In the genomic region with DNA sequence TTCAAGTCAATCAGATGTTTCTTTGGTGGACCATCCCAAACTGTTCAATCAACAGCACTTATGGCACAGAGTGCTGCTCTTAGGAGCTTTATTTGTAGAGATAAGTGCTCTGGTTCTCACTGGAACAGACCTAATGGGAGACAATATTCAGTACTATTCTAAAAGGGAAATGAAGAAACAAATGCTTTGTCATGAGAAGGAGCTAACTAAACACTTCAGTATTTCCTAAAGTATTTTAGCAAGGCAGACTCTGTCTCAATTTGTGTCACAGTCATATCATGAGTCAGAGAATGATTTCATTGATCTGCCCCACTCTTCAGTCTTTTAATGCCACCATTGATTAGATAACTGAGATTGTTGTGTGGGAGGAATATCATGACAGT, we compare ENCODE assay signal across 8 cellular contexts.
DNase-seq lines count a peak whose midpoint lies in the region; ATAC-seq and TF ChIP-seq lines count a peak whose summit lies in the region.

No MANE protein-coding gene starts in this region.

- H3K27me3 Mint-ChIP-seq in progenitor cell of endocrine pancreas, result peaks cover 11% of the 10 kb centered on the region

- no peaks in the 10 kb centered on the region for H3K36me3 Mint-ChIP-seq in progenitor cell of endocrine pancreas (ENCODE audit: insufficient read depth)

- DNase-seq in Daoy (ENCODE audit: low read depth) (peak; percentile 8), dermis blood vessel endothelial cell (peak; percentile 47), progenitor cell of endocrine pancreas (ENCODE audit: low spot score, unreplicated experiment) (no peak), ecto neural progenitor cell (ENCODE audit: low spot score) (no peak), amygdala (lab: John Stamatoyannopoulos, UW) (no peak)
- DNase-seq in stimulated activated CD4-positive, alpha-beta T cell treated with anti-CD3 and anti-CD28 coated beads, Interleukin-4, amount 100 ng/mL, for 1 hour, result no peak

- no peak for TF ChIP-seq CTCF in progenitor cell of endocrine pancreas (IDR thresholded peaks at IDR 0.05; ENCODE audit: unreplicated experiment)

- H3K4me1 Mint-ChIP-seq in progenitor cell of endocrine pancreas (ENCODE audit: low read depth), result peaks cover 2% of the 10 kb centered on the region

- no peak overlapping the region for H3K4me3 Mint-ChIP-seq in progenitor cell of endocrine pancreas (ENCODE audit: low read depth)

- ATAC-seq in GM21390 (IDR thresholded peaks at IDR 0.05; ENCODE audit: unreplicated experiment) (peak; percentile 37), HG03571 (IDR thresholded peaks at IDR 0.05; ENCODE audit: unreplicated experiment) (peak; percentile 33)

- no peak overlapping the region for H3K27ac Mint-ChIP-seq in progenitor cell of endocrine pancreas

- no peaks in the 10 kb centered on the region for H3K9me3 Mint-ChIP-seq in progenitor cell of endocrine pancreas (ENCODE audit: low read depth)

Comparison
In these comparisons a context has a peak if more than half of its experiments do, and no peak if none do; other contexts are left out.
1. DNase-seq: peak in Daoy (single experiment) and dermis blood vessel endothelial cell (single experiment); none in progenitor cell of endocrine pancreas (single experiment), stimulated activated CD4-positive, alpha-beta T cell treated with anti-CD3 and anti-CD28 coated beads, Interleukin-4, amount 100 ng/mL, for 1 hour (single experiment), ecto neural progenitor cell (single experiment) and amygdala (0 of 56).